Comparison of ENCODE assay signal across 13 cellular contexts in the genomic region with DNA sequence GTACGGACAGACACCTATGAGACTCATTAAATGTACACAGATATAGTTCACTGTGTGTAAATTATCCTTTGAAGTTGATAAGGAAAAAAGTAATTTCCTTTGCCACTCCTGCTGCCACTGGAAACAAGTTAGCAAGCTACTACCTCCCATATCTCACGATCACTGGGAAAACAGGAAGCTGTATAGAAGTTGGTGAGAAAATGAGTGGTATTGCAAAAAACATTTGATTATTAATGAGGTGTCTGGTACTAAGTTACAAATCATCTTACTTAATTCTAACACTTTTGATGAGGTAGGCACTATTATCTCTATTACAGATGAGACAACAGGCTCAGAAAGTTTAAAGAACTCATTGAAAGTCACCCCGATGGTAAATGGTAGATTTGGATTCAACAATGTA.
DNase-seq lines count a peak whose midpoint lies in the region; ATAC-seq and TF ChIP-seq lines count a peak whose summit lies in the region.
"Had no signal": no experiment of that assay in that cellular context is flagged by ENCODE, and none has a peak within 500 bp of the region (broad histone marks: within the 10 kb centered on the region; RNA-seq: fewer than 3 reads in every experiment).

No MANE protein-coding gene starts in this region.

- intact Hi-C loops in dorsolateral prefrontal cortex (cut with DNase I), result no loop called here
- intact Hi-C loops in psoas muscle (cut with DNase I), result no loop called here
- intact Hi-C loops in body of pancreas (cut with DNase I), result no loop called here

- H3K27ac ChIP-seq in ACC112 (ENCODE audit: low read depth, low read length), result peak overlapping the region; percentile 59; the same call in 1 of the 2 replicates
- H3K27ac ChIP-seq in HL-60 (replicated peaks), result peak overlapping the region; percentile 89
- H3K27ac ChIP-seq in dorsolateral prefrontal cortex, result peak overlapping the region; percentile 63 to 99 (median 90)
- H3K27ac ChIP-seq in psoas muscle, result peak overlapping the region; percentile 21
- H3K27ac ChIP-seq in body of pancreas, result peak overlapping the region in 1 of 4 donors; percentile 70

- H3K27ac Mint-ChIP-seq in natural killer cell treated with Interleukin-12 subunit alpha and Interleukin-12 subunit beta and Interleukin-15 and Interleukin-18, amount 100 ng/mL, for 72 hours, result no peak overlapping the region
- H3K27ac Mint-ChIP-seq: CD8-positive, alpha-beta T cell had no signal

- H3K27me3 Mint-ChIP-seq in natural killer cell treated with Interleukin-12 subunit alpha and Interleukin-12 subunit beta and Interleukin-15 and Interleukin-18, amount 100 ng/mL, for 72 hours, result peaks cover 4 to 8% of the 10 kb centered on the region in 2 donors
- H3K27me3 Mint-ChIP-seq: activated naive CD4-positive, alpha-beta T cell treated with anti-CD3 and anti-CD28 coated beads, Interleukin-2, amount 10 ng/mL, durations not matched to agents 7 days and 5 days had no signal

- peak overlapping the region; percentile 68; the same call in 1 of the 2 replicates for H3K4me3 ChIP-seq in ACC112 (ENCODE audit: low read depth, low read length)
- no peak overlapping the region for H3K4me3 ChIP-seq in HL-60 (replicated peaks; ENCODE audit: insufficient read depth, low read length)
- peak overlapping the region in 13 of 59 donors; percentile 10 to 60 (median 46) for H3K4me3 ChIP-seq in dorsolateral prefrontal cortex
- peak overlapping the region; percentile 42 for H3K4me3 ChIP-seq in psoas muscle
- H3K4me3 ChIP-seq in body of pancreas, result no peak overlapping the region

- H3K9me3 ChIP-seq in psoas muscle (no peaks in the 10 kb centered on the region), body of pancreas (no peaks in the 10 kb centered on the region)

- peaks cover 8% of the 10 kb centered on the region for H3K79me2 ChIP-seq in ACC112 (ENCODE audit: control insufficient read depth, insufficient read depth, low read length, unreplicated experiment)

- no peak for TF ChIP-seq CTCF in HL-60 (IDR thresholded peaks at IDR 0.05; ENCODE audit: insufficient read depth, low read length)
- no peak for TF ChIP-seq CTCF in dorsolateral prefrontal cortex (IDR thresholded peaks at IDR 0.05 in 54 of 56, conservative IDR thresholded peaks at IDR 0.05 in 2 of 56; ENCODE audit: low read depth in 1 of 56, partially characterized antibody in 56 of 56)
- no peak for TF ChIP-seq CTCF in psoas muscle (IDR thresholded peaks at IDR 0.05)
- TF ChIP-seq CTCF in body of pancreas (IDR thresholded peaks at IDR 0.05), result no peak

- H3K36me3 Mint-ChIP-seq in natural killer cell treated with Interleukin-12 subunit alpha and Interleukin-12 subunit beta and Interleukin-15 and Interleukin-18, amount 100 ng/mL, for 72 hours, result no peaks in the 10 kb centered on the region
- H3K36me3 Mint-ChIP-seq: CD8-positive, alpha-beta T cell had no signal

- H3K4me1 Mint-ChIP-seq in natural killer cell treated with Interleukin-12 subunit alpha and Interleukin-12 subunit beta and Interleukin-15 and Interleukin-18, amount 100 ng/mL, for 72 hours (ENCODE audit: low read depth in 2 of 2), result peaks cover 0 to 8% of the 10 kb centered on the region in 2 donors

- H3K4me3 Mint-ChIP-seq in natural killer cell treated with Interleukin-12 subunit alpha and Interleukin-12 subunit beta and Interleukin-15 and Interleukin-18, amount 100 ng/mL, for 72 hours, result no peak overlapping the region
- H3K4me3 Mint-ChIP-seq: activated naive CD4-positive, alpha-beta T cell treated with anti-CD3 and anti-CD28 coated beads, Interleukin-2, amount 10 ng/mL, durations not matched to agents 7 days and 5 days; CD8-positive, alpha-beta T cell had no signal

- no peak for ATAC-seq in psoas muscle
- ATAC-seq in GM18519 (IDR thresholded peaks at IDR 0.05; ENCODE audit: low FRiP score, unreplicated experiment), result no peak
- ATAC-seq in body of pancreas, result no peak
- no peak for ATAC-seq in natural killer cell treated with Interleukin-12 subunit alpha and Interleukin-12 subunit beta and Interleukin-15 and Interleukin-18, amount 100 ng/mL, for 72 hours
- ATAC-seq in GM21737 (IDR thresholded peaks at IDR 0.05; ENCODE audit: unreplicated experiment), result no peak
- ATAC-seq: CD8-positive, alpha-beta T cell; SK-N-SH treated with all-trans-retinoic acid at 6 μM for 48 hours had no signal

- H3K9me3 Mint-ChIP-seq in natural killer cell treated with Interleukin-12 subunit alpha and Interleukin-12 subunit beta and Interleukin-15 and Interleukin-18, amount 100 ng/mL, for 72 hours, result no peaks in the 10 kb centered on the region
- H3K9me3 Mint-ChIP-seq: activated naive CD4-positive, alpha-beta T cell treated with anti-CD3 and anti-CD28 coated beads, Interleukin-2, amount 10 ng/mL, durations not matched to agents 7 days and 5 days; CD8-positive, alpha-beta T cell had no signal

- TF ChIP-seq POLR2A in body of pancreas (IDR thresholded peaks at IDR 0.05), result no peak

- no peak for DNase-seq in HL-60 (ENCODE audit: low read depth in 1 of 2, low spot score in 1 of 2)
- DNase-seq in dorsolateral prefrontal cortex, result no peak
- no peak for DNase-seq in psoas muscle
- DNase-seq in body of pancreas, result no peak
- no peak for DNase-seq in natural killer cell treated with Interleukin-12 subunit alpha and Interleukin-12 subunit beta and Interleukin-15 and Interleukin-18, amount 100 ng/mL, for 72 hours (ENCODE audit: low spot score)
- DNase-seq: activated CD8-positive, alpha-beta memory T cell treated with anti-CD3 and anti-CD28 coated beads for 24 hours; activated naive CD4-positive, alpha-beta T cell treated with anti-CD3 and anti-CD28 coated beads, Interleukin-2, amount 10 ng/mL, durations not matched to agents 7 days and 5 days; CD8-positive, alpha-beta T cell; mesendoderm had no signal

- peak overlapping the region; percentile 69 for H2AFZ ChIP-seq in ACC112 (ENCODE audit: low read length, unreplicated experiment)

- H3K4me1 ChIP-seq in ACC112 (ENCODE audit: control insufficient read depth, insufficient read depth, low read length, unreplicated experiment), result peaks cover 29% of the 10 kb centered on the region
- peaks cover 8% of the 10 kb centered on the region for H3K4me1 ChIP-seq in psoas muscle
- peaks cover 6% of the 10 kb centered on the region for H3K4me1 ChIP-seq in body of pancreas

- H3K27me3 ChIP-seq in ACC112 (ENCODE audit: insufficient read depth, low read length), result no peaks in the 10 kb centered on the region
- H3K27me3 ChIP-seq in HL-60 (ENCODE audit: insufficient read depth, poor library complexity, severe bottlenecking), result no peaks in the 10 kb centered on the region
- no peaks in the 10 kb centered on the region for H3K27me3 ChIP-seq in dorsolateral prefrontal cortex
- H3K27me3 ChIP-seq in psoas muscle (ENCODE audit: insufficient read depth in 3 of 3, low read length in 2 of 3), result no peaks in the 10 kb centered on the region
- H3K27me3 ChIP-seq in body of pancreas, result no peaks in the 10 kb centered on the region

- H3K36me3 ChIP-seq in ACC112 (ENCODE audit: insufficient read depth, low read length) (no peaks in the 10 kb centered on the region), psoas muscle (ENCODE audit: insufficient read depth in 1 of 2, low read depth in 1 of 2) (no peaks in the 10 kb centered on the region), body of pancreas (replicated peaks in 1 of 2; ENCODE audit: insufficient read depth in 1 of 2, low read depth in 2 of 2) (no peaks in the 10 kb centered on the region)

- 53 to 55% (median 54%) methylated on average over 3 of the region's 3 CpGs for WGBS in psoas muscle, 3 donors
- 60 to 78% methylated on average over 3 of the region's 3 CpGs for WGBS in body of pancreas, 2 donors

Comparison
In these comparisons a context has a peak if more than half of its experiments do, and no peak if none do; other contexts are left out.
1. H3K4me3 ChIP-seq: peak in ACC112 (single experiment) and psoas muscle (single experiment); none in HL-60 (single experiment) and body of pancreas (0 of 2).